ENCODE assay signal across 15 cellular contexts in genomic region chr14:36579573-36580140, GRCh38. TPM values are rescaled to one million over a fixed set of nuclear protein-coding genes. Genes with fewer than 3 reads are reported as not detected.
"Had no signal": no experiment of that assay in that cellular context is flagged by ENCODE, and none has a peak within 500 bp of the region (broad histone marks: within the 10 kb centered on the region; RNA-seq: fewer than 3 reads in every experiment).

No MANE protein-coding gene starts in this region.

- ATAC-seq: activated CD4-positive, alpha-beta T cell treated with anti-CD3 and anti-CD28 coated beads for 36 hours; activated CD8-positive, alpha-beta T cell treated with anti-CD3 and anti-CD28 coated beads, Interleukin-2, amount 10 ng/mL, durations not matched to agents 7 days and 5 days; activated naive CD8-positive, alpha-beta T cell treated with anti-CD3 and anti-CD28 coated beads, Interleukin-2, amount 50 U/mL, for 24 hours; gastroesophageal sphincter; left colon had no signal

- DNase-seq: activated CD4-positive, alpha-beta T cell treated with anti-CD3 and anti-CD28 coated beads for 36 hours; activated CD8-positive, alpha-beta memory T cell treated with anti-CD3 and anti-CD28 coated beads, Interleukin-2, amount 50 U/mL, for 48 hours; activated CD8-positive, alpha-beta T cell treated with anti-CD3 and anti-CD28 coated beads, Interleukin-2, amount 10 ng/mL, durations not matched to agents 7 days and 5 days; activated naive CD4-positive, alpha-beta T cell treated with Interleukin-2 at 50 U/mL for 16 hours; activated naive CD8-positive, alpha-beta T cell treated with anti-CD3 and anti-CD28 coated beads, Interleukin-2, amount 50 U/mL, for 24 hours; left colon; naive B cell; posterior cingulate gyrus; small intestine; stomach; T1000; thyroid gland had no signal

- H3K36me3 Mint-ChIP-seq: naive B cell had no signal

- H3K27ac ChIP-seq: ascending aorta, gastroesophageal sphincter, neutrophil, stomach, thyroid gland had no signal

- H3K9me3 Mint-ChIP-seq: activated naive CD8-positive, alpha-beta T cell treated with anti-CD3 and anti-CD28 coated beads, Interleukin-2, amount 50 U/mL, for 24 hours had no signal

- H3K27me3 ChIP-seq: thyroid gland had no signal

- H3K27ac Mint-ChIP-seq: activated CD4-positive, alpha-beta T cell treated with anti-CD3 and anti-CD28 coated beads for 36 hours; activated CD8-positive, alpha-beta T cell treated with anti-CD3 and anti-CD28 coated beads, Interleukin-2, amount 10 ng/mL, durations not matched to agents 7 days and 5 days; activated naive CD8-positive, alpha-beta T cell treated with anti-CD3 and anti-CD28 coated beads, Interleukin-2, amount 50 U/mL, for 24 hours; naive B cell had no signal

- H3K4me3 Mint-ChIP-seq: activated CD4-positive, alpha-beta T cell treated with anti-CD3 and anti-CD28 coated beads for 36 hours; activated CD8-positive, alpha-beta T cell treated with anti-CD3 and anti-CD28 coated beads, Interleukin-2, amount 10 ng/mL, durations not matched to agents 7 days and 5 days; activated naive CD8-positive, alpha-beta T cell treated with anti-CD3 and anti-CD28 coated beads, Interleukin-2, amount 50 U/mL, for 24 hours had no signal

- H3K4me1 Mint-ChIP-seq: activated naive CD8-positive, alpha-beta T cell treated with anti-CD3 and anti-CD28 coated beads, Interleukin-2, amount 50 U/mL, for 24 hours; naive B cell had no signal

- H3K9me3 ChIP-seq: ascending aorta, gastroesophageal sphincter, neutrophil, stomach, thyroid gland had no signal

RNA-seq across cellular contexts. Expression of gene NKX2-8, which starts 2.8 kb away (rescaled TPM):
- total RNA-seq: activated CD4-positive, alpha-beta T cell treated with anti-CD3 and anti-CD28 coated beads for 36 hours; activated CD8-positive, alpha-beta T cell treated with anti-CD3 and anti-CD28 coated beads, Interleukin-2, amount 10 ng/mL, durations not matched to agents 7 days and 5 days; ascending aorta; gastroesophageal sphincter; left colon; stomach had no signal

RNA-seq across cellular contexts. Expression of gene NKX2-1, which starts 59.6 kb away (rescaled TPM):
- total RNA-seq: activated CD4-positive, alpha-beta T cell treated with anti-CD3 and anti-CD28 coated beads for 36 hours; activated CD8-positive, alpha-beta T cell treated with anti-CD3 and anti-CD28 coated beads, Interleukin-2, amount 10 ng/mL, durations not matched to agents 7 days and 5 days; ascending aorta; gastroesophageal sphincter; left colon had no signal
